ENCODE assay signal across 2 cellular contexts in the genomic region with DNA sequence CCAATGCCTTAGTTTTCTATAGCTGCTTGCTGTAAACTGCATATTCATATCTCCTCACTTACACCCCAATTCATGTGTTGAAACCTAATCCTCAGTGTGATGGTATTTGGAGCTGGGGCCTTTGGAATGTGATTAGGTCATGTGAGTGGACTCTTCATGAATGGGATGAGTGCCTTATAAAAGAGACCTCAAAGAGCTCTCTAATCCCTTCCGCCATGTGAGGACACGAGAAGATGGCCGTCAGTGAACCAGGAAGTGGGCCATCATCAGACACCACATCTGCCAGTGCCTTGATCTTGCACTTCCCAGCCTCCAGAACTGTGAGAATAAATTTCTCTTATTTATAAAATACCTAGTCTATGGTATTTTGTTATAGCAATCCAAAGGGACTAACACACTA.
TF ChIP-seq lines count a peak whose summit lies in the region.

No MANE protein-coding gene starts in this region.

TF ChIP-seq in GM23338, 12 proteins besides CTCF, POLR2A, EP300 and RAD21 (continued from another document):
- TF ChIP-seq, protein P1, sequence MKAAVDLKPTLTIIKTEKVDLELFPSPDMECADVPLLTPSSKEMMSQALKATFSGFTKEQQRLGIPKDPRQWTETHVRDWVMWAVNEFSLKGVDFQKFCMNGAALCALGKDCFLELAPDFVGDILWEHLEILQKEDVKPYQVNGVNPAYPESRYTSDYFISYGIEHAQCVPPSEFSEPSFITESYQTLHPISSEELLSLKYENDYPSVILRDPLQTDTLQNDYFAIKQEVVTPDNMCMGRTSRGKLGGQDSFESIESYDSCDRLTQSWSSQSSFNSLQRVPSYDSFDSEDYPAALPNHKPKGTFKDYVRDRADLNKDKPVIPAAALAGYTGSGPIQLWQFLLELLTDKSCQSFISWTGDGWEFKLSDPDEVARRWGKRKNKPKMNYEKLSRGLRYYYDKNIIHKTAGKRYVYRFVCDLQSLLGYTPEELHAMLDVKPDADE (IDR thresholded peaks at IDR 0.05), result no peak
- no peak for TF ChIP-seq ZNF114 (CRISPR knock-in tag; IDR thresholded peaks at IDR 0.05)
- no peak for TF ChIP-seq ZNF331 (CRISPR knock-in tag; IDR thresholded peaks at IDR 0.05; ENCODE audit: low read depth)
- TF ChIP-seq, protein P2, sequence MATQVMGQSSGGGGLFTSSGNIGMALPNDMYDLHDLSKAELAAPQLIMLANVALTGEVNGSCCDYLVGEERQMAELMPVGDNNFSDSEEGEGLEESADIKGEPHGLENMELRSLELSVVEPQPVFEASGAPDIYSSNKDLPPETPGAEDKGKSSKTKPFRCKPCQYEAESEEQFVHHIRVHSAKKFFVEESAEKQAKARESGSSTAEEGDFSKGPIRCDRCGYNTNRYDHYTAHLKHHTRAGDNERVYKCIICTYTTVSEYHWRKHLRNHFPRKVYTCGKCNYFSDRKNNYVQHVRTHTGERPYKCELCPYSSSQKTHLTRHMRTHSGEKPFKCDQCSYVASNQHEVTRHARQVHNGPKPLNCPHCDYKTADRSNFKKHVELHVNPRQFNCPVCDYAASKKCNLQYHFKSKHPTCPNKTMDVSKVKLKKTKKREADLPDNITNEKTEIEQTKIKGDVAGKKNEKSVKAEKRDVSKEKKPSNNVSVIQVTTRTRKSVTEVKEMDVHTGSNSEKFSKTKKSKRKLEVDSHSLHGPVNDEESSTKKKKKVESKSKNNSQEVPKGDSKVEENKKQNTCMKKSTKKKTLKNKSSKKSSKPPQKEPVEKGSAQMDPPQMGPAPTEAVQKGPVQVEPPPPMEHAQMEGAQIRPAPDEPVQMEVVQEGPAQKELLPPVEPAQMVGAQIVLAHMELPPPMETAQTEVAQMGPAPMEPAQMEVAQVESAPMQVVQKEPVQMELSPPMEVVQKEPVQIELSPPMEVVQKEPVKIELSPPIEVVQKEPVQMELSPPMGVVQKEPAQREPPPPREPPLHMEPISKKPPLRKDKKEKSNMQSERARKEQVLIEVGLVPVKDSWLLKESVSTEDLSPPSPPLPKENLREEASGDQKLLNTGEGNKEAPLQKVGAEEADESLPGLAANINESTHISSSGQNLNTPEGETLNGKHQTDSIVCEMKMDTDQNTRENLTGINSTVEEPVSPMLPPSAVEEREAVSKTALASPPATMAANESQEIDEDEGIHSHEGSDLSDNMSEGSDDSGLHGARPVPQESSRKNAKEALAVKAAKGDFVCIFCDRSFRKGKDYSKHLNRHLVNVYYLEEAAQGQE (IDR thresholded peaks at IDR 0.05; ENCODE audit: unreplicated experiment), result no peak
- TF ChIP-seq, protein P3, sequence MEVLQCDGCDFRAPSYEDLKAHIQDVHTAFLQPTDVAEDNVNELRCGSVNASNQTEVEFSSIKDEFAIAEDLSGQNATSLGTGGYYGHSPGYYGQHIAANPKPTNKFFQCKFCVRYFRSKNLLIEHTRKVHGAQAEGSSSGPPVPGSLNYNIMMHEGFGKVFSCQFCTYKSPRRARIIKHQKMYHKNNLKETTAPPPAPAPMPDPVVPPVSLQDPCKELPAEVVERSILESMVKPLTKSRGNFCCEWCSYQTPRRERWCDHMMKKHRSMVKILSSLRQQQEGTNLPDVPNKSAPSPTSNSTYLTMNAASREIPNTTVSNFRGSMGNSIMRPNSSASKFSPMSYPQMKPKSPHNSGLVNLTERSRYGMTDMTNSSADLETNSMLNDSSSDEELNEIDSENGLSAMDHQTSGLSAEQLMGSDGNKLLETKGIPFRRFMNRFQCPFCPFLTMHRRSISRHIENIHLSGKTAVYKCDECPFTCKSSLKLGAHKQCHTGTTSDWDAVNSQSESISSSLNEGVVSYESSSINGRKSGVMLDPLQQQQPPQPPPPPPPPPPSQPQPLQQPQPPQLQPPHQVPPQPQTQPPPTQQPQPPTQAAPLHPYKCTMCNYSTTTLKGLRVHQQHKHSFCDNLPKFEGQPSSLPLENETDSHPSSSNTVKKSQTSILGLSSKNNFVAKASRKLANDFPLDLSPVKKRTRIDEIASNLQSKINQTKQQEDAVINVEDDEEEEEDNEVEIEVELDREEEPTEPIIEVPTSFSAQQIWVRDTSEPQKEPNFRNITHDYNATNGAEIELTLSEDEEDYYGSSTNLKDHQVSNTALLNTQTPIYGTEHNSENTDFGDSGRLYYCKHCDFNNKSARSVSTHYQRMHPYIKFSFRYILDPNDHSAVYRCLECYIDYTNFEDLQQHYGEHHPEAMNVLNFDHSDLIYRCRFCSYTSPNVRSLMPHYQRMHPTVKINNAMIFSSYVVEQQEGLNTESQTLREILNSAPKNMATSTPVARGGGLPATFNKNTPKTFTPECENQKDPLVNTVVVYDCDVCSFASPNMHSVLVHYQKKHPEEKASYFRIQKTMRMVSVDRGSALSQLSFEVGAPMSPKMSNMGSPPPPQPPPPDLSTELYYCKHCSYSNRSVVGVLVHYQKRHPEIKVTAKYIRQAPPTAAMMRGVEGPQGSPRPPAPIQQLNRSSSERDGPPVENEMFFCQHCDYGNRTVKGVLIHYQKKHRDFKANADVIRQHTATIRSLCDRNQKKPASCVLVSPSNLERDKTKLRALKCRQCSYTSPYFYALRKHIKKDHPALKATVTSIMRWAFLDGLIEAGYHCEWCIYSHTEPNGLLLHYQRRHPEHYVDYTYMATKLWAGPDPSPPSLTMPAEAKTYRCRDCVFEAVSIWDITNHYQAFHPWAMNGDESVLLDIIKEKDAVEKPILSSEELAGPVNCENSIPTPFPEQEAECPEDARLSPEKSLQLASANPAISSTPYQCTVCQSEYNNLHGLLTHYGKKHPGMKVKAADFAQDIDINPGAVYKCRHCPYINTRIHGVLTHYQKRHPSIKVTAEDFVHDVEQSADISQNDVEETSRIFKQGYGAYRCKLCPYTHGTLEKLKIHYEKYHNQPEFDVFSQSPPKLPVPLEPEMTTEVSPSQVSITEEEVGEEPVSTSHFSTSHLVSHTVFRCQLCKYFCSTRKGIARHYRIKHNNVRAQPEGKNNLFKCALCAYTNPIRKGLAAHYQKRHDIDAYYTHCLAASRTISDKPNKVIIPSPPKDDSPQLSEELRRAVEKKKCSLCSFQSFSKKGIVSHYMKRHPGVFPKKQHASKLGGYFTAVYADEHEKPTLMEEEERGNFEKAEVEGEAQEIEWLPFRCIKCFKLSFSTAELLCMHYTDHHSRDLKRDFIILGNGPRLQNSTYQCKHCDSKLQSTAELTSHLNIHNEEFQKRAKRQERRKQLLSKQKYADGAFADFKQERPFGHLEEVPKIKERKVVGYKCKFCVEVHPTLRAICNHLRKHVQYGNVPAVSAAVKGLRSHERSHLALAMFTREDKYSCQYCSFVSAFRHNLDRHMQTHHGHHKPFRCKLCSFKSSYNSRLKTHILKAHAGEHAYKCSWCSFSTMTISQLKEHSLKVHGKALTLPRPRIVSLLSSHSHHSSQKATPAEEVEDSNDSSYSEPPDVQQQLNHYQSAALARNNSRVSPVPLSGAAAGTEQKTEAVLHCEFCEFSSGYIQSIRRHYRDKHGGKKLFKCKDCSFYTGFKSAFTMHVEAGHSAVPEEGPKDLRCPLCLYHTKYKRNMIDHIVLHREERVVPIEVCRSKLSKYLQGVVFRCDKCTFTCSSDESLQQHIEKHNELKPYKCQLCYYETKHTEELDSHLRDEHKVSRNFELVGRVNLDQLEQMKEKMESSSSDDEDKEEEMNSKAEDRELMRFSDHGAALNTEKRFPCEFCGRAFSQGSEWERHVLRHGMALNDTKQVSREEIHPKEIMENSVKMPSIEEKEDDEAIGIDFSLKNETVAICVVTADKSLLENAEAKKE (CRISPR knock-in tag; IDR thresholded peaks at IDR 0.05), result no peak
TF ChIP-seq in GM23338: peak in this region for 0.

TF ChIP-seq in IMR-90, 13 proteins besides CTCF, POLR2A, EP300 and RAD21 (continued from another document):
- no peak for TF ChIP-seq CEBPB (IDR thresholded peaks at IDR 0.05; ENCODE audit: low read depth, low read length)
- TF ChIP-seq CHD1 (IDR thresholded peaks at IDR 0.05; ENCODE audit: low read depth, low read length), result no peak
- no peak for TF ChIP-seq RCOR1 (IDR thresholded peaks at IDR 0.05; ENCODE audit: insufficient replicate concordance, low read length)
- TF ChIP-seq RFX5 (IDR thresholded peaks at IDR 0.05; ENCODE audit: low read depth, low read length), result no peak
- no peak for TF ChIP-seq MAZ (IDR thresholded peaks at IDR 0.05; ENCODE audit: borderline replicate concordance, low read depth, low read length)
- no peak for TF ChIP-seq FOS (IDR thresholded peaks at IDR 0.05; ENCODE audit: low read depth, low read length)
- TF ChIP-seq MAFK (IDR thresholded peaks at IDR 0.05; ENCODE audit: low read depth, low read length), result no peak
- TF ChIP-seq MXI1 (IDR thresholded peaks at IDR 0.05; ENCODE audit: borderline replicate concordance, low read depth, low read length), result no peak
- TF ChIP-seq NFE2L2 (IDR thresholded peaks at IDR 0.05; ENCODE audit: low read depth, low read length), result no peak
